8 cellular contexts compared by ENCODE assay signal in genomic region chr11:108008656-108009496, GRCh38. TPM values are rescaled to one million over a fixed set of nuclear protein-coding genes. Genes with fewer than 3 reads are reported as not detected.
DNase-seq lines count a peak whose midpoint lies in the region; ATAC-seq and TF ChIP-seq lines count a peak whose summit lies in the region.

Gene CUL5, plus strand, starts transcription at chr11:108008898. Its CDS starts 451 bp downstream, at chr11:108009349.

- peak; percentile 92 for ATAC-seq in HG03432 (IDR thresholded peaks at IDR 0.05; ENCODE audit: unreplicated experiment)
- peak; percentile 89 for ATAC-seq in activated CD4-positive, alpha-beta T cell treated with anti-CD3 and anti-CD28 coated beads for 36 hours

- H3K4me3 Mint-ChIP-seq in activated CD4-positive, alpha-beta T cell treated with anti-CD3 and anti-CD28 coated beads for 36 hours: peak within 1 kb of the TSS; percentile 99

- no peaks in the 10 kb centered on the region for H3K27me3 ChIP-seq in BJ (ENCODE audit: control insufficient read depth, insufficient read depth, low read length)
- no peaks in the 10 kb centered on the region for H3K27me3 ChIP-seq in layer of hippocampus (ENCODE audit: control insufficient read depth, insufficient read depth, low read length)

- intact Hi-C loops in activated CD4-positive, alpha-beta T cell treated with anti-CD3 and anti-CD28 coated beads for 36 hours (cut with DNase I, micrococcal nuclease): loop anchor here (1.0 to 10.0 kb wide), 16 partner anchors 16 to 655 kb away; partner anchors contain the start of genes ACAT1 (in 2 of the 2), C11orf65 (in 2 of the 2), NPAT (in 2 of the 2) and ALKBH8 (in 1 of the 2)

- H3K4me1 Mint-ChIP-seq in activated CD4-positive, alpha-beta T cell treated with anti-CD3 and anti-CD28 coated beads for 36 hours: peaks cover 16% of the 10 kb centered on the region

- DNase-seq in BJ (ENCODE audit: low read depth): peak; percentile 72
- DNase-seq in NCI-H460 (ENCODE audit: extremely low read depth, low read depth): peak; percentile 79
- peak; percentile 95 for DNase-seq in activated CD4-positive, alpha-beta T cell treated with anti-CD3 and anti-CD28 coated beads for 36 hours
- peak; percentile 85 to 88 for DNase-seq in stimulated activated CD4-positive, alpha-beta T cell treated with anti-CD3 and anti-CD28 coated beads, Interleukin-1b, Interleukin-23, amount 100 ng/mL, for 4 hours (ENCODE audit: low read depth in 2 of 2)

- H3K27ac ChIP-seq in cingulate gyrus (ENCODE audit: low read depth, low read length) (peak within 1 kb of the TSS; percentile 97), layer of hippocampus (ENCODE audit: low read depth, low read length) (peak within 1 kb of the TSS; percentile 92)

- CTCF ChIA-PET in BJ (lab: Yijun Ruan, JAX): interaction anchor here (0.6 to 2.3 kb wide), 28 partner anchors 9 to 841 kb away, joined by 3 to 9 read pairs (median 4); no protein-coding TSS in a partner anchor
- CTCF ChIA-PET in activated CD4-positive, alpha-beta T cell treated with anti-CD3 and anti-CD28 coated beads for 36 hours (lab: Charles Lee): interaction anchor here (0.6 to 4.7 kb wide), 15 partner anchors 9 to 442 kb away, joined by 3 to 32 read pairs (median 4); no protein-coding TSS in a partner anchor

- no peaks in the 10 kb centered on the region for H3K36me3 ChIP-seq in BJ (ENCODE audit: control insufficient read depth, insufficient read depth, low read length)

- H3K36me3 Mint-ChIP-seq in activated CD4-positive, alpha-beta T cell treated with anti-CD3 and anti-CD28 coated beads for 36 hours (ENCODE audit: low read depth): peaks cover 14% of the 10 kb centered on the region

- POLR2A ChIA-PET in BJ (lab: Charles Lee): no interaction called here
- POLR2A ChIA-PET in activated CD4-positive, alpha-beta T cell treated with anti-CD3 and anti-CD28 coated beads for 36 hours (lab: Charles Lee): interaction anchor here (0.5 to 1.2 kb wide), 4 partner anchors 12 to 656 kb away, joined by 3 to 4 read pairs (median 3); partner anchors contain the start of gene DDX10

- peak within 1 kb of the TSS; percentile 88 for H3K4me3 ChIP-seq in BJ (ENCODE audit: low read depth, low read length)

- no peaks in the 10 kb centered on the region for H3K27me3 Mint-ChIP-seq in activated CD4-positive, alpha-beta T cell treated with anti-CD3 and anti-CD28 coated beads for 36 hours

- H3K9me3 Mint-ChIP-seq in activated CD4-positive, alpha-beta T cell treated with anti-CD3 and anti-CD28 coated beads for 36 hours (ENCODE audit: low read depth): no peaks in the 10 kb centered on the region

- peak; percentile 87 for TF ChIP-seq POLR2A in GM19099 (IDR thresholded peaks at IDR 0.05; ENCODE audit: extremely low read depth, insufficient read length, low read depth)

- peak; percentile 92 for TF ChIP-seq CTCF in BJ (IDR thresholded peaks at IDR 0.05; ENCODE audit: insufficient read depth, low read depth, low read length)

- peak within 1 kb of the TSS; percentile 95 for H3K27ac Mint-ChIP-seq in activated CD4-positive, alpha-beta T cell treated with anti-CD3 and anti-CD28 coated beads for 36 hours

RNA-seq across cellular contexts. Expression of gene CUL5, which starts in this region (rescaled TPM):
- polyA plus RNA-seq in BJ (2011; rRNA removed): 16.8 and 20.8 TPM in 2 replicates
- polyA minus RNA-seq in BJ (2011; rRNA and poly(A)+ RNA removed): 39.0 and 47.6 TPM in 2 replicates
- total RNA-seq in NCI-H460 (2014; rRNA removed; shearing (Covaris generic)): 25.4 and 32.2 TPM in 2 replicates
- 13.8 and 28.0 TPM in 2 replicates for polyA plus RNA-seq in NCI-H460 (2014; cell fraction: nucleus; rRNA removed)
- 10 to 100 TPM; 19.7 to 34.4 TPM for total RNA-seq in activated CD4-positive, alpha-beta T cell treated with anti-CD3 and anti-CD28 coated beads for 36 hours

Comparison
In these comparisons a context has a peak if more than half of its experiments do, and no peak if none do; other contexts are left out.
1. Peak in every context shown above with its lines: DNase-seq, ATAC-seq, H3K4me3 ChIP-seq and H3K27ac ChIP-seq.